Comparison of ENCODE assay signal across 11 cellular contexts in the genomic region with DNA sequence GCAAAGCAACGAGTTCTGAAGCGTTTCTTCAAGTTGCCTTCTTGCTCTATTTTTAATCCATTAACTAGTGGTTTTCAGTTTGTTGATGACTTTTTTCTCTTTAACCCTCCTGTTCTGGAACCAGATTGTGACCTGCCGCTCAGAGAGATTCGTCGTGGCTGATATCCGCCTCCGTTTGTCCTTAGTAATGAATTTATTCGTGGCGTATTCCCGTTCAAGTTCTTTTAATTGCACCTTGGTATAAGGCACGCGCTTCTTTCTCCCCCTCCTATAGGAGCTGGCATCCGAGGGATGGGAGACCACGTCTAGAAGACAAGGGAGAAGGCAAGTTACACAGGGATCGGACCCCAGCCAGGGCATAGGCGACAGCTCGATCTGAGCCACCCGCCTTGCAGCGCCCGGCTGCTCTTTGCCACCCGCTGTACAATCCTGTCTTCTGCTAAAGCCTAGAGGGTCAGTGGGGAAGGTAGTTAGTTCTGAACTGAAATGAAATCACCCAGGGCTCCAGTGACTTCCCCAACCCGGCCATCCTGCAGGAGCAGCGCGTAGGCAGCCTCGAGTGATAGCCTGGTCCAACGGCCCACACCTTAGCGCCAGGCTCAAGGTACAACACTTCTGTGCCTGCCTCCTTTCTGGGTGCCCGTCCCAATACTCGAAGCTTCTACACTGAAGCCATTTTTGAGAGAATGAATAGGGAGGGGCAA. TPM values are rescaled to one million over a fixed set of nuclear protein-coding genes. Genes with fewer than 3 reads are reported as not detected.
DNase-seq lines count a peak whose midpoint lies in the region; ATAC-seq, FAIRE-seq and TF ChIP-seq lines count a peak whose summit lies in the region.
"Had no signal": no experiment of that assay in that cellular context is flagged by ENCODE, and none has a peak within 500 bp of the region (broad histone marks: within the 10 kb centered on the region; RNA-seq: fewer than 3 reads in every experiment).

No MANE protein-coding gene starts in this region.

- peaks cover 32% of the 10 kb centered on the region for H3K4me1 Mint-ChIP-seq in activated B cell treated with CpG ODN at 0.5 μM for 24 hours
- peaks cover 6% of the 10 kb centered on the region for H3K4me1 Mint-ChIP-seq in activated T-helper 2 cell treated with anti-CD3 and anti-CD28 coated beads, Interferon-gamma antibody, Interleukin-2, Interleukin-4, amounts not matched to agents 10 μg/mL and 5 μg/mL and 100 μg/mL, durations not matched to agents 14 hours and 24 hours and 36 hours (ENCODE audit: low read depth)

- H3K27ac ChIP-seq in left ventricle myocardium inferior (replicated peaks) (no peak overlapping the region), mesodermal cell (ENCODE audit: low read depth, low read length, severe bottlenecking) (no peak overlapping the region)
- H3K27ac ChIP-seq: upper lobe of left lung had no signal

- ATAC-seq in left ventricle myocardium superior (no peak), activated B cell treated with CpG ODN at 0.5 μM for 24 hours (ENCODE audit: low read depth) (no peak)

- peak overlapping the region; percentile 50 for H3K27ac Mint-ChIP-seq in activated B cell treated with CpG ODN at 0.5 μM for 24 hours
- no peak overlapping the region for H3K27ac Mint-ChIP-seq in activated T-helper 2 cell treated with anti-CD3 and anti-CD28 coated beads, Interferon-gamma antibody, Interleukin-2, Interleukin-4, amounts not matched to agents 10 μg/mL and 5 μg/mL and 100 μg/mL, durations not matched to agents 14 hours and 24 hours and 36 hours

- H3K9me3 ChIP-seq in left ventricle myocardium inferior (replicated peaks), result no peaks in the 10 kb centered on the region
- no peaks in the 10 kb centered on the region for H3K9me3 ChIP-seq in mesodermal cell (ENCODE audit: control insufficient read depth, low read length)
- H3K9me3 ChIP-seq: upper lobe of left lung had no signal

- WGBS in mesodermal cell (ENCODE audit: insufficient coverage in 2 of 2), 2 experiments, result 8 to 9% methylated on average over 18 to 23 of the region's 29 CpGs

- H3K36me3 ChIP-seq in left ventricle myocardium inferior, result no peaks in the 10 kb centered on the region
- H3K36me3 ChIP-seq in mesodermal cell (ENCODE audit: control insufficient read depth, insufficient read depth, low read length), result no peaks in the 10 kb centered on the region
- H3K36me3 ChIP-seq: upper lobe of left lung had no signal

- H3K4me3 ChIP-seq in left ventricle myocardium inferior, result peak overlapping the region; percentile 43
- peak overlapping the region; percentile 3 for H3K4me3 ChIP-seq in mesodermal cell (ENCODE audit: extremely low read depth, insufficient read depth, low read length, poor library complexity, severe bottlenecking)

- no peaks in the 10 kb centered on the region for H3K36me3 Mint-ChIP-seq in activated B cell treated with CpG ODN at 0.5 μM for 24 hours (ENCODE audit: low read depth)
- H3K36me3 Mint-ChIP-seq in activated T-helper 2 cell treated with anti-CD3 and anti-CD28 coated beads, Interferon-gamma antibody, Interleukin-2, Interleukin-4, amounts not matched to agents 10 μg/mL and 5 μg/mL and 100 μg/mL, durations not matched to agents 14 hours and 24 hours and 36 hours (ENCODE audit: low read depth), result no peaks in the 10 kb centered on the region

- no peaks in the 10 kb centered on the region for H3K9me3 Mint-ChIP-seq in activated B cell treated with CpG ODN at 0.5 μM for 24 hours
- H3K9me3 Mint-ChIP-seq in activated T-helper 2 cell treated with anti-CD3 and anti-CD28 coated beads, Interferon-gamma antibody, Interleukin-2, Interleukin-4, amounts not matched to agents 10 μg/mL and 5 μg/mL and 100 μg/mL, durations not matched to agents 14 hours and 24 hours and 36 hours, result no peaks in the 10 kb centered on the region

- peaks cover 72% of the 10 kb centered on the region for H3K27me3 Mint-ChIP-seq in activated B cell treated with CpG ODN at 0.5 μM for 24 hours
- H3K27me3 Mint-ChIP-seq in activated T-helper 2 cell treated with anti-CD3 and anti-CD28 coated beads, Interferon-gamma antibody, Interleukin-2, Interleukin-4, amounts not matched to agents 10 μg/mL and 5 μg/mL and 100 μg/mL, durations not matched to agents 14 hours and 24 hours and 36 hours (ENCODE audit: low read depth), result peaks cover 86% of the 10 kb centered on the region

- DNase-seq in left ventricle myocardium inferior, result no peak
- DNase-seq in left ventricle myocardium superior, result no peak
- no peak for DNase-seq in activated B cell treated with CpG ODN at 0.5 μM for 24 hours
- no peak for DNase-seq in GM19239 (ENCODE audit: insufficient read length, low spot score)
- DNase-seq in GF-D8 (lab: John Stamatoyannopoulos, UW), result no peak
- DNase-seq in hepatic stellate cell (ENCODE audit: low spot score), result no peak
- no peak for DNase-seq in activated T-helper 2 cell treated with anti-CD3 and anti-CD28 coated beads, Interferon-gamma antibody, Interleukin-2, Interleukin-4, amounts not matched to agents 10 μg/mL and 5 μg/mL and 100 μg/mL, durations not matched to agents 14 hours and 24 hours and 36 hours (ENCODE audit: low spot score)
- DNase-seq: stimulated activated CD4-positive, alpha-beta T cell treated with anti-CD3 and anti-CD28 coated beads, Interleukin-4, amount 100 ng/mL, for 4 hours had no signal

- POLR2A ChIA-PET in activated B cell treated with CpG ODN at 0.5 μM for 24 hours (lab: Charles Lee), result no interaction called here

- CTCF ChIA-PET in activated B cell treated with CpG ODN at 0.5 μM for 24 hours (lab: Charles Lee), result interaction anchor here (0.9 to 1.5 kb wide), 3 partner anchors 12 to 721 kb away, joined by 3 read pairs; no protein-coding TSS in a partner anchor

- FAIRE-seq in GM19239 (lab: Jason Lieb, UNC), result no peak
- FAIRE-seq: astrocyte had no signal

- TF ChIP-seq CTCF in left ventricle myocardium inferior (IDR thresholded peaks at IDR 0.05; ENCODE audit: borderline replicate concordance) (no peak), activated B cell treated with CpG ODN at 0.5 μM for 24 hours (IDR thresholded peaks at IDR 0.05) (no peak)

- H3K4me1 ChIP-seq in left ventricle myocardium inferior (peaks cover 37% of the 10 kb centered on the region), mesodermal cell (ENCODE audit: control insufficient read depth, insufficient read depth, low read length, poor library complexity, severe bottlenecking) (no peaks in the 10 kb centered on the region)

- peak overlapping the region; percentile 38 for H3K4me3 Mint-ChIP-seq in activated B cell treated with CpG ODN at 0.5 μM for 24 hours
- H3K4me3 Mint-ChIP-seq in activated T-helper 2 cell treated with anti-CD3 and anti-CD28 coated beads, Interferon-gamma antibody, Interleukin-2, Interleukin-4, amounts not matched to agents 10 μg/mL and 5 μg/mL and 100 μg/mL, durations not matched to agents 14 hours and 24 hours and 36 hours (ENCODE audit: low read depth), result no peak overlapping the region

- H3K27me3 ChIP-seq in left ventricle myocardium inferior (ENCODE audit: low read depth), result peaks cover 99% of the 10 kb centered on the region

- intact Hi-C loops in left ventricle myocardium inferior (cut with micrococcal nuclease) (loop anchor here (5.0 kb wide), 1 partner anchor 879 kb away; no protein-coding TSS in a partner anchor), left ventricle myocardium superior (cut with micrococcal nuclease) (no loop called here), activated B cell treated with CpG ODN at 0.5 μM for 24 hours (cut with micrococcal nuclease) (loop anchor here (2.0 to 10.0 kb wide), 6 partner anchors 984 to 1904 kb away; partner anchors contain the start of genes JAZF1 and TRIL)
- intact Hi-C loops in activated T-helper 2 cell treated with anti-CD3 and anti-CD28 coated beads, Interferon-gamma antibody, Interleukin-2, Interleukin-4, amounts not matched to agents 10 μg/mL and 5 μg/mL and 100 μg/mL, durations not matched to agents 14 hours and 24 hours and 36 hours (cut with micrococcal nuclease), result loop anchor here (2.0 to 10.0 kb wide), 6 partner anchors 29 to 899 kb away; partner anchors contain the start of gene HOXA7

RNA-seq across cellular contexts. Expression of gene HOXA13, which starts 1.6 kb away (rescaled TPM):
- not detected for total RNA-seq in left ventricle myocardium inferior
- total RNA-seq in left ventricle myocardium superior, result not detected
- not detected in 2 replicates for total RNA-seq in activated B cell treated with CpG ODN at 0.5 μM for 24 hours
- polyA plus RNA-seq in mesodermal cell (2013, experiment 1 of 2), result 2.6 TPM
- polyA plus RNA-seq in mesodermal cell (2013, experiment 2 of 2), result 3.5 TPM
- not detected in 2 replicates for total RNA-seq in activated T-helper 2 cell treated with anti-CD3 and anti-CD28 coated beads, Interferon-gamma antibody, Interleukin-2, Interleukin-4, amounts not matched to agents 10 μg/mL and 5 μg/mL and 100 μg/mL, durations not matched to agents 14 hours and 24 hours and 36 hours
- total RNA-seq: astrocyte, upper lobe of left lung had no signal

RNA-seq across cellular contexts. Expression of gene HOXA11, which starts 13.3 kb away (rescaled TPM):
- total RNA-seq in left ventricle myocardium inferior (not detected), left ventricle myocardium superior (not detected), activated B cell treated with CpG ODN at 0.5 μM for 24 hours (not detected in 2 replicates)
- polyA plus RNA-seq in mesodermal cell (2013, experiment 1 of 2), result 2.0 TPM
- polyA plus RNA-seq in mesodermal cell (2013, experiment 2 of 2), result 1.8 TPM
- total RNA-seq in activated T-helper 2 cell treated with anti-CD3 and anti-CD28 coated beads, Interferon-gamma antibody, Interleukin-2, Interleukin-4, amounts not matched to agents 10 μg/mL and 5 μg/mL and 100 μg/mL, durations not matched to agents 14 hours and 24 hours and 36 hours, result not detected in 2 replicates
- total RNA-seq: astrocyte, upper lobe of left lung had no signal

RNA-seq across cellular contexts. Expression of gene HOXA10, which starts 24.2 kb away (rescaled TPM):
- total RNA-seq in left ventricle myocardium inferior (not detected), left ventricle myocardium superior (not detected), activated B cell treated with CpG ODN at 0.5 μM for 24 hours (0.24 TPM in 1 of 2 replicates, not detected in the other)
- 5.6 TPM for polyA plus RNA-seq in mesodermal cell (2013, experiment 1 of 2)
- 6.2 TPM for polyA plus RNA-seq in mesodermal cell (2013, experiment 2 of 2)
- total RNA-seq in activated T-helper 2 cell treated with anti-CD3 and anti-CD28 coated beads, Interferon-gamma antibody, Interleukin-2, Interleukin-4, amounts not matched to agents 10 μg/mL and 5 μg/mL and 100 μg/mL, durations not matched to agents 14 hours and 24 hours and 36 hours, result not detected in 2 replicates
- total RNA-seq: astrocyte had no signal

RNA-seq across cellular contexts. Expression of gene HOXA9, which starts 33.0 kb away (rescaled TPM):
- total RNA-seq in left ventricle myocardium inferior, result not detected
- not detected for total RNA-seq in left ventricle myocardium superior
- total RNA-seq in activated B cell treated with CpG ODN at 0.5 μM for 24 hours, result not detected in 2 replicates
- polyA plus RNA-seq in mesodermal cell (2013, experiment 1 of 2), result 11.6 TPM
- 11.2 TPM for polyA plus RNA-seq in mesodermal cell (2013, experiment 2 of 2)
- total RNA-seq in activated T-helper 2 cell treated with anti-CD3 and anti-CD28 coated beads, Interferon-gamma antibody, Interleukin-2, Interleukin-4, amounts not matched to agents 10 μg/mL and 5 μg/mL and 100 μg/mL, durations not matched to agents 14 hours and 24 hours and 36 hours, result not detected in 2 replicates
- total RNA-seq: astrocyte had no signal

RNA-seq across cellular contexts. Expression of gene HOXA7, which starts 41.8 kb away (rescaled TPM):
- 0.36 TPM for total RNA-seq in left ventricle myocardium inferior
- not detected for total RNA-seq in left ventricle myocardium superior
- not detected in 2 replicates for total RNA-seq in activated B cell treated with CpG ODN at 0.5 μM for 24 hours
- 2.8 TPM for polyA plus RNA-seq in mesodermal cell (2013, experiment 1 of 2)
- 3.2 TPM for polyA plus RNA-seq in mesodermal cell (2013, experiment 2 of 2)
- not detected in 2 replicates for total RNA-seq in activated T-helper 2 cell treated with anti-CD3 and anti-CD28 coated beads, Interferon-gamma antibody, Interleukin-2, Interleukin-4, amounts not matched to agents 10 μg/mL and 5 μg/mL and 100 μg/mL, durations not matched to agents 14 hours and 24 hours and 36 hours
- total RNA-seq: astrocyte had no signal
